8 cellular contexts compared by ENCODE assay signal in genomic region chr6:149923327-149923986, GRCh38. TPM values are rescaled to one million over a fixed set of nuclear protein-coding genes. Genes with fewer than 3 reads are reported as not detected.
A peak's percentile ranks its signal among the peaks of the same experiment; 100 is the strongest.
DNase-seq lines count a peak whose midpoint lies in the region; FAIRE-seq and TF ChIP-seq lines count a peak whose summit lies in the region.

No MANE protein-coding gene starts in this region.

- no peak for TF ChIP-seq RAD21 in H1 (IDR thresholded peaks at IDR 0.05 in 1 of 2, conservative IDR thresholded peaks at IDR 0.05 in 1 of 2; ENCODE audit: low read depth in 2 of 2, low read length in 2 of 2)

- no peak overlapping the region for H2BK120ac ChIP-seq in H1 (replicated peaks; ENCODE audit: low read depth, low read length)

- no peaks in the 10 kb centered on the region for H3K79me1 ChIP-seq in H1 (ENCODE audit: low read depth, low read length)

- H3K36me3 ChIP-seq in MG63 (no peaks in the 10 kb centered on the region), H1 (ENCODE audit: control insufficient read depth in 2 of 4, insufficient read depth in 4 of 4, low read length in 3 of 4) (peaks cover 0 to 3% (median 0%) of the 10 kb centered on the region in 4 experiments; a peak in 1 of 8 replicates)

- H3K4me3 ChIP-seq in AG04450 (ENCODE audit: low read depth, low read length), result peak overlapping the region; percentile 78
- H3K4me3 ChIP-seq in MG63, result peak overlapping the region; percentile 58
- peak overlapping the region; percentile 56 to 70 (median 65); a peak in 7 of 8 replicates for H3K4me3 ChIP-seq in H1 (ENCODE audit: extremely low read depth in 1 of 4, insufficient read depth in 2 of 4, low read depth in 3 of 4, low read length in 4 of 4)

- no peak overlapping the region for H2BK15ac ChIP-seq in H1 (ENCODE audit: low read length)

- peaks cover 89% of the 10 kb centered on the region for H3K27me3 Mint-ChIP-seq in nephron (ENCODE audit: low read depth)

- H2BK5ac ChIP-seq in H1 (ENCODE audit: low read depth, low read length), result no peak overlapping the region

- H3K14ac ChIP-seq in H1 (ENCODE audit: insufficient read length), result no peak overlapping the region

- H3K18ac ChIP-seq in H1 (ENCODE audit: extremely low read depth, low read length), result no peak overlapping the region

- no peak overlapping the region for H2BK12ac ChIP-seq in H1 (ENCODE audit: low read depth, low read length)

- peak overlapping the region; percentile 88 to 91 for H3K4me2 ChIP-seq in H1 (ENCODE audit: insufficient read depth in 1 of 2, low read depth in 2 of 2, low read length in 2 of 2)

- no peak overlapping the region for H4K91ac ChIP-seq in H1 (replicated peaks; ENCODE audit: insufficient read length, low read length)

- H4K8ac ChIP-seq in H1 (ENCODE audit: extremely low read depth, insufficient read depth, low read length), result 0 out of 2 replicates have a peak overlapping the region, but pooled peaks have one; percentile 31

- no peak overlapping the region for H3K56ac ChIP-seq in H1 (replicated peaks; ENCODE audit: insufficient read length, low read depth, low read length)

- peaks cover 4% of the 10 kb centered on the region for H3K9me3 Mint-ChIP-seq in nephron

- H3K4ac ChIP-seq in H1 (replicated peaks; ENCODE audit: insufficient read length, low read depth, low read length), result no peak overlapping the region

- no peak for TF ChIP-seq EP300 in H1 (IDR thresholded peaks at IDR 0.05; ENCODE audit: borderline replicate concordance in 1 of 2, low read depth in 2 of 2, low read length in 2 of 2)

- H3K27ac ChIP-seq in AG04450 (ENCODE audit: low read depth, low read length) (no peak overlapping the region), H1 (ENCODE audit: low read depth, low read length) (no peak overlapping the region)

- H2AFZ ChIP-seq in H1 (ENCODE audit: low read length), result no peak overlapping the region

- peak overlapping the region; percentile 76 to 83 (median 82) for H3K4me3 Mint-ChIP-seq in nephron

- peaks cover 0 to 5% (median 0%) of the 10 kb centered on the region in 4 experiments; a peak in 2 of 7 replicates for H3K4me1 ChIP-seq in H1 (replicated peaks in 1 of 4; ENCODE audit: control insufficient read depth in 3 of 4, insufficient read depth in 4 of 4, low read length in 3 of 4)

- H2AK5ac ChIP-seq in H1 (ENCODE audit: low read depth, low read length), result no peak overlapping the region

- H3K23me2 ChIP-seq in H1 (ENCODE audit: low read depth, low read length), result peaks cover 12% of the 10 kb centered on the region; the same call in 1 of the 2 replicates

- H3K27me3 ChIP-seq in AG04450 (ENCODE audit: control insufficient read depth, insufficient read depth, low read length) (peaks cover 9% of the 10 kb centered on the region), MG63 (peaks cover 4% of the 10 kb centered on the region; the same call in 1 of the 2 replicates), H1 (replicated peaks in 1 of 4; ENCODE audit: control insufficient read depth in 3 of 4, extremely low read depth in 1 of 4, insufficient read depth in 3 of 4, low read length in 3 of 4) (peaks cover 39 to 64% (median 57%) of the 10 kb centered on the region in 4 experiments)

- TF ChIP-seq POLR2A in H1 (IDR thresholded peaks at IDR 0.05; ENCODE audit: control extremely low read depth in 1 of 2, low read depth in 2 of 2, low read length in 2 of 2), result no peak

- H3K27ac Mint-ChIP-seq in nephron, result peak overlapping the region in 1 of 3 experiments; percentile 5

- WGBS in H1 (ENCODE audit: extremely low coverage in 1 of 2, insufficient coverage in 1 of 2, insufficient read length in 1 of 2, insufficient replicate concordance in 2 of 2, low coverage in 1 of 2, low lambda C conversion rate in 2 of 2, missing lambda C conversion rate in 1 of 2), 2 experiments, result 14% methylated on average over 28 of the region's 33 CpGs; no CpG with 5 or more reads in 1 of the 2 experiments

- H4K20me1 ChIP-seq in H1 (replicated peaks in 1 of 2; ENCODE audit: control insufficient read depth in 1 of 2, insufficient read depth in 2 of 2, low read length in 2 of 2), result peaks cover 3 to 4% of the 10 kb centered on the region in 2 experiments

- H3K23ac ChIP-seq in H1 (ENCODE audit: insufficient read length), result no peak overlapping the region

- DNase-seq in AG04450 (ENCODE audit: low read depth, low spot score) (no peak), MG63 (no peak), H1 (ENCODE audit: low read depth in 1 of 2, low spot score in 2 of 2) (no peak), DMS53 treated with DMSO at 0.1 percent for 48 hours (lab: John Stamatoyannopoulos, UW; ENCODE audit: unreplicated experiment) (no peak)
- DNase-seq in NK-92 treated with Interleukin-12 subunit alpha and Interleukin-12 subunit beta, amount 100 ng/mL, for 24 hours (lab: John Stamatoyannopoulos, UW), result no peak
- no peak for DNase-seq in effector CD8-positive, alpha-beta T cell (lab: John Stamatoyannopoulos, UW)
- DNase-seq in stimulated activated CD4-positive, alpha-beta T cell treated with anti-CD3 and anti-CD28 coated beads, Interleukin-4, amount 100 ng/mL, for 4 hours, result no peak

- no peak for FAIRE-seq in H1 (lab: Jason Lieb, UNC)

- no peaks in the 10 kb centered on the region for H3K36me3 Mint-ChIP-seq in nephron (ENCODE audit: low read depth)

- CTCF ChIA-PET in AG04450 (lab: Charles Lee), result interaction anchor here (2.2 kb wide), 1 partner anchor 89 kb away, joined by 18 read pairs; no protein-coding TSS in a partner anchor
- CTCF ChIA-PET in H1 (lab: Charles Lee; ENCODE audit: partially characterized antibody), result interaction anchor here (0.6 to 2.5 kb wide), 16 partner anchors 10 to 185 kb away, joined by 3 to 27 read pairs (median 4); partner anchors contain the start of gene RAET1E

- no peak overlapping the region for H3K9ac ChIP-seq in H1 (replicated peaks in 1 of 4; ENCODE audit: extremely low read depth in 1 of 4, low read depth in 3 of 4, low read length in 3 of 4)

- H3K79me2 ChIP-seq in H1 (ENCODE audit: control insufficient read depth in 1 of 2, insufficient read depth in 2 of 2, low read length in 2 of 2), result no peaks in the 10 kb centered on the region

- TF ChIP-seq CTCF in AG04450 (IDR thresholded peaks at IDR 0.05; ENCODE audit: low read depth, low read length), result no peak
- no peak for TF ChIP-seq CTCF in H1 (IDR thresholded peaks at IDR 0.05; ENCODE audit: control extremely low read depth in 1 of 3, insufficient read depth in 1 of 3, low read depth in 1 of 3, low read length in 3 of 3)
- no peak for TF ChIP-seq CTCF in nephron (IDR thresholded peaks at IDR 0.05; ENCODE audit: unreplicated experiment in 3 of 3)

- no peak overlapping the region for H2BK20ac ChIP-seq in H1 (ENCODE audit: low read length)

- POLR2A ChIA-PET in AG04450 (lab: Yijun Ruan, JAX) (no interaction called here), H1 (lab: Charles Lee; ENCODE audit: partially characterized antibody) (interaction anchor here (1.3 kb wide), 1 partner anchor 43 kb away, joined by 3 read pairs; no protein-coding TSS in a partner anchor)

- peaks cover 7% of the 10 kb centered on the region for H3K4me1 Mint-ChIP-seq in nephron

- no peaks in the 10 kb centered on the region; the same call in 1 of the 2 replicates for H3K9me3 ChIP-seq in AG04450 (ENCODE audit: control insufficient read depth, insufficient read depth, low read length)
- H3K9me3 ChIP-seq in MG63, result no peaks in the 10 kb centered on the region
- no peaks in the 10 kb centered on the region; a peak in 1 of 4 replicates for H3K9me3 ChIP-seq in H1 (ENCODE audit: insufficient read depth in 2 of 2, low read depth in 1 of 2, low read length in 1 of 2)

- no peak overlapping the region for H4K5ac ChIP-seq in H1 (ENCODE audit: insufficient read length, low read depth, low read length)

RNA-seq across cellular contexts. Expression of gene RAET1G, which starts 0.5 kb away (rescaled TPM):
- 3.0 TPM in 2 replicates for polyA plus RNA-seq in AG04450 (2011; rRNA removed)
- polyA minus RNA-seq in AG04450 (2011; rRNA and poly(A)+ RNA removed), result 1.0 and 1.8 TPM in 2 replicates
- total RNA-seq in MG63 (2014; rRNA removed; shearing (Covaris generic); ENCODE audit: low replicate concordance), result 3.2 TPM in 1 of 2 replicates, not detected in the other
- total RNA-seq in H1 (2021; fragmentation: NEBNext Ultra II Directional; extraction: Animal tissue kit (Norgen Biotek cat#: 25700)), result not detected in 2 replicates
- polyA plus RNA-seq in H1 (2011; rRNA removed), result 0.08 and 0.16 TPM in 2 replicates
- polyA plus RNA-seq in H1 (2011; cell fraction: cytosol; rRNA removed), result not detected
- polyA plus RNA-seq in H1 (2011; cell fraction: nucleus; rRNA removed), result not detected
- 0.23 to 0.31 TPM in 2 of 4 replicates, not detected in the others for polyA plus RNA-seq in H1 (2012, experiment 1 of 2)
- not detected for polyA plus RNA-seq in H1 (2012, experiment 2 of 2)
- 0.08 TPM for polyA plus RNA-seq in H1 (2013, experiment 1 of 2)
- 0.09 TPM for polyA plus RNA-seq in H1 (2013, experiment 2 of 2)
- polyA minus RNA-seq in H1 (2011; rRNA and poly(A)+ RNA removed), result not detected in 2 replicates
- not detected for polyA minus RNA-seq in H1 (2011; cell fraction: cytosol; rRNA and poly(A)+ RNA removed)
- not detected for polyA minus RNA-seq in H1 (2011; cell fraction: nucleus; rRNA and poly(A)+ RNA removed)

RNA-seq across cellular contexts. Expression of gene ULBP2, which starts 18.4 kb away (rescaled TPM):
- 6.3 and 7.9 TPM in 2 replicates for polyA plus RNA-seq in AG04450 (2011; rRNA removed)
- 3.9 and 5.1 TPM in 2 replicates for polyA minus RNA-seq in AG04450 (2011; rRNA and poly(A)+ RNA removed)
- 2.2 and 7.4 TPM in 2 replicates for total RNA-seq in MG63 (2014; rRNA removed; shearing (Covaris generic); ENCODE audit: low replicate concordance)
- not detected in 2 replicates for total RNA-seq in H1 (2021; fragmentation: NEBNext Ultra II Directional; extraction: Animal tissue kit (Norgen Biotek cat#: 25700))
- polyA plus RNA-seq in H1 (2011; rRNA removed), result 0.05 TPM in 1 of 2 replicates, not detected in the other
- not detected for polyA plus RNA-seq in H1 (2011; cell fraction: cytosol; rRNA removed)
- not detected for polyA plus RNA-seq in H1 (2011; cell fraction: nucleus; rRNA removed)
- not detected in 4 replicates for polyA plus RNA-seq in H1 (2012, experiment 1 of 2)
- polyA plus RNA-seq in H1 (2012, experiment 2 of 2), result not detected
- polyA plus RNA-seq in H1 (2013, experiment 1 of 2), result 0.04 TPM
- polyA plus RNA-seq in H1 (2013, experiment 2 of 2), result 0.04 TPM
- not detected in 2 replicates for polyA minus RNA-seq in H1 (2011; rRNA and poly(A)+ RNA removed)
- polyA minus RNA-seq in H1 (2011; cell fraction: cytosol; rRNA and poly(A)+ RNA removed), result not detected
- polyA minus RNA-seq in H1 (2011; cell fraction: nucleus; rRNA and poly(A)+ RNA removed), result not detected

RNA-seq across cellular contexts. Expression of gene RAET1E, which starts 25.5 kb away (rescaled TPM):
- polyA plus RNA-seq in AG04450 (2011; rRNA removed) (not detected in 2 replicates), H1 (2011; rRNA removed) (not detected in 2 replicates)
- polyA minus RNA-seq in AG04450 (2011; rRNA and poly(A)+ RNA removed), result 0.23 TPM in 1 of 2 replicates, not detected in the other
- total RNA-seq in MG63 (2014; rRNA removed; shearing (Covaris generic); ENCODE audit: low replicate concordance), result 2.8 and 5.7 TPM in 2 replicates
- total RNA-seq in H1 (2021; fragmentation: NEBNext Ultra II Directional; extraction: Animal tissue kit (Norgen Biotek cat#: 25700)), result not detected in 2 replicates
- not detected for polyA plus RNA-seq in H1 (2011; cell fraction: cytosol; rRNA removed)
- polyA plus RNA-seq in H1 (2011; cell fraction: nucleus; rRNA removed), result not detected
- not detected in 4 replicates for polyA plus RNA-seq in H1 (2012, experiment 1 of 2)
- not detected for polyA plus RNA-seq in H1 (2012, experiment 2 of 2)
- not detected for polyA plus RNA-seq in H1 (2013, experiment 1 of 2)
- not detected for polyA plus RNA-seq in H1 (2013, experiment 2 of 2)
- not detected in 2 replicates for polyA minus RNA-seq in H1 (2011; rRNA and poly(A)+ RNA removed)
- polyA minus RNA-seq in H1 (2011; cell fraction: cytosol; rRNA and poly(A)+ RNA removed), result not detected
- not detected for polyA minus RNA-seq in H1 (2011; cell fraction: nucleus; rRNA and poly(A)+ RNA removed)

RNA-seq across cellular contexts. Expression of gene ULBP1, which starts 40.3 kb away (rescaled TPM):
- 2.6 and 2.8 TPM in 2 replicates for polyA plus RNA-seq in AG04450 (2011; rRNA removed)
- 0.60 and 1.0 TPM in 2 replicates for polyA minus RNA-seq in AG04450 (2011; rRNA and poly(A)+ RNA removed)
- total RNA-seq in MG63 (2014; rRNA removed; shearing (Covaris generic); ENCODE audit: low replicate concordance), result 1.5 and 2.5 TPM in 2 replicates
- 0.42 and 0.60 TPM in 2 replicates for total RNA-seq in H1 (2021; fragmentation: NEBNext Ultra II Directional; extraction: Animal tissue kit (Norgen Biotek cat#: 25700))
- polyA plus RNA-seq in H1 (2011; rRNA removed), result 0.32 and 0.42 TPM in 2 replicates
- polyA plus RNA-seq in H1 (2011; cell fraction: cytosol; rRNA removed), result 0.52 TPM
- 1.1 TPM for polyA plus RNA-seq in H1 (2011; cell fraction: nucleus; rRNA removed)
- polyA plus RNA-seq in H1 (2012, experiment 1 of 2), result 0.43 to 0.70 TPM (median 0.55 TPM) in 4 replicates
- 0.04 TPM for polyA plus RNA-seq in H1 (2012, experiment 2 of 2)
- polyA plus RNA-seq in H1 (2013, experiment 1 of 2), result 1.1 TPM
- 0.92 TPM for polyA plus RNA-seq in H1 (2013, experiment 2 of 2)
- polyA minus RNA-seq in H1 (2011; rRNA and poly(A)+ RNA removed), result 0.24 and 0.60 TPM in 2 replicates
- 0.59 TPM for polyA minus RNA-seq in H1 (2011; cell fraction: cytosol; rRNA and poly(A)+ RNA removed)
- 1.2 TPM for polyA minus RNA-seq in H1 (2011; cell fraction: nucleus; rRNA and poly(A)+ RNA removed)

RNA-seq across cellular contexts. Expression of gene LRP11, which starts 59.3 kb away (rescaled TPM):
- polyA plus RNA-seq in AG04450 (2011; rRNA removed), result 64.3 and 71.0 TPM in 2 replicates
- 108 and 110 TPM in 2 replicates for polyA minus RNA-seq in AG04450 (2011; rRNA and poly(A)+ RNA removed)
- 40.1 and 48.0 TPM in 2 replicates for total RNA-seq in MG63 (2014; rRNA removed; shearing (Covaris generic); ENCODE audit: low replicate concordance)
- total RNA-seq in H1 (2021; fragmentation: NEBNext Ultra II Directional; extraction: Animal tissue kit (Norgen Biotek cat#: 25700)), result 20.0 TPM in 2 replicates
- polyA plus RNA-seq in H1 (2011; rRNA removed), result 10.8 and 11.0 TPM in 2 replicates
- 12.8 TPM for polyA plus RNA-seq in H1 (2011; cell fraction: cytosol; rRNA removed)
- polyA plus RNA-seq in H1 (2011; cell fraction: nucleus; rRNA removed), result 12.1 TPM
- polyA plus RNA-seq in H1 (2012, experiment 1 of 2), result 10.4 to 13.8 TPM (median 11.3 TPM) in 4 replicates
- 2.4 TPM for polyA plus RNA-seq in H1 (2012, experiment 2 of 2)
- 13.3 TPM for polyA plus RNA-seq in H1 (2013, experiment 1 of 2)
- 15.4 TPM for polyA plus RNA-seq in H1 (2013, experiment 2 of 2)
- polyA minus RNA-seq in H1 (2011; rRNA and poly(A)+ RNA removed), result 21.4 and 22.7 TPM in 2 replicates
- polyA minus RNA-seq in H1 (2011; cell fraction: cytosol; rRNA and poly(A)+ RNA removed), result 13.1 TPM
- polyA minus RNA-seq in H1 (2011; cell fraction: nucleus; rRNA and poly(A)+ RNA removed), result 11.2 TPM
